ENCODE assay signal across 28 cellular contexts in genomic region chr5:138096363-138096762, GRCh38. TPM values are rescaled to one million over a fixed set of nuclear protein-coding genes. Genes with fewer than 3 reads are reported as not detected.
DNase-seq lines count a peak whose midpoint lies in the region; ATAC-seq and TF ChIP-seq lines count a peak whose summit lies in the region.
"Had no signal": no experiment of that assay in that cellular context is flagged by ENCODE, and none has a peak within 500 bp of the region (broad histone marks: within the 10 kb centered on the region; RNA-seq: fewer than 3 reads in every experiment).

No MANE protein-coding gene starts in this region.

- no peak overlapping the region for H3K4me3 Mint-ChIP-seq in activated CD8-positive, alpha-beta memory T cell treated with anti-CD3 and anti-CD28 coated beads, Interleukin-2, amount 10 ng/mL, durations not matched to agents 7 days and 5 days
- H3K4me3 Mint-ChIP-seq: B cell; brain; nephron; stimulated activated effector memory CD8-positive, alpha-beta T cell treated with anti-CD3 and anti-CD28 coated beads, Interleukin-12 subunit alpha, Interleukin-12 subunit beta, amount 100 ng/mL, for 72 hours had no signal

- H3K27ac ChIP-seq in RWPE2 (ENCODE audit: poor library complexity, severe bottlenecking) (no peak overlapping the region), brain microvascular endothelial cell (no peak overlapping the region)
- H3K27ac ChIP-seq: spleen, suprapubic skin had no signal

- no peaks in the 10 kb centered on the region for H3K36me3 ChIP-seq in RWPE2 (ENCODE audit: low read depth)
- no peaks in the 10 kb centered on the region for H3K36me3 ChIP-seq in brain microvascular endothelial cell (replicated peaks)
- H3K36me3 ChIP-seq: spleen, suprapubic skin had no signal

- H3K27ac Mint-ChIP-seq in activated CD8-positive, alpha-beta memory T cell treated with anti-CD3 and anti-CD28 coated beads, Interleukin-2, amount 10 ng/mL, durations not matched to agents 7 days and 5 days: peak overlapping the region; percentile 10
- H3K27ac Mint-ChIP-seq: B cell; brain; nephron; stimulated activated effector memory CD8-positive, alpha-beta T cell treated with anti-CD3 and anti-CD28 coated beads, Interleukin-12 subunit alpha, Interleukin-12 subunit beta, amount 100 ng/mL, for 72 hours had no signal

- no peaks in the 10 kb centered on the region for H3K4me1 ChIP-seq in RWPE2 (ENCODE audit: insufficient read depth, poor library complexity, severe bottlenecking)
- H3K4me1 ChIP-seq: spleen, suprapubic skin had no signal

- H3K9me3 Mint-ChIP-seq in activated CD8-positive, alpha-beta memory T cell treated with anti-CD3 and anti-CD28 coated beads, Interleukin-2, amount 10 ng/mL, durations not matched to agents 7 days and 5 days (ENCODE audit: low read depth): no peaks in the 10 kb centered on the region
- H3K9me3 Mint-ChIP-seq: brain; stimulated activated effector memory CD8-positive, alpha-beta T cell treated with anti-CD3 and anti-CD28 coated beads, Interleukin-12 subunit alpha, Interleukin-12 subunit beta, amount 100 ng/mL, for 72 hours had no signal

- TF ChIP-seq CTCF in RWPE2 (IDR thresholded peaks at IDR 0.05; ENCODE audit: poor library complexity, severe bottlenecking) (no peak), epithelial cell of esophagus (IDR thresholded peaks at IDR 0.05; ENCODE audit: insufficient read depth, low read depth, low read length, missing control alignments) (no peak), brain microvascular endothelial cell (IDR thresholded peaks at IDR 0.05; ENCODE audit: low read depth, low read length, missing control alignments) (no peak)

- ATAC-seq in activated CD8-positive, alpha-beta memory T cell treated with anti-CD3 and anti-CD28 coated beads, Interleukin-2, amount 10 ng/mL, durations not matched to agents 7 days and 5 days: peak; percentile 58
- ATAC-seq in RWPE2 (ENCODE audit: low read depth) (0 out of 3 replicates have a peak, but pooled peaks have one; percentile 40), GM18861 (IDR thresholded peaks at IDR 0.05; ENCODE audit: unreplicated experiment) (no peak)
- ATAC-seq: esophagus mucosa, left ventricle myocardium superior had no signal

- CTCF ChIA-PET in activated CD8-positive, alpha-beta memory T cell treated with anti-CD3 and anti-CD28 coated beads, Interleukin-2, amount 10 ng/mL, durations not matched to agents 7 days and 5 days (lab: Charles Lee): interaction anchor here (1.7 kb wide), 2 partner anchors 14 to 19 kb away, joined by 5 read pairs; no protein-coding TSS in a partner anchor

- in situ Hi-C loops in brain microvascular endothelial cell (cut with HindIII; ENCODE audit: low pct_ligation_motif_present, low sequenced_read_pairs): no loop called here

- H3K27me3 Mint-ChIP-seq in activated CD8-positive, alpha-beta memory T cell treated with anti-CD3 and anti-CD28 coated beads, Interleukin-2, amount 10 ng/mL, durations not matched to agents 7 days and 5 days: peaks cover 23% of the 10 kb centered on the region

- no peaks in the 10 kb centered on the region for H3K9me3 ChIP-seq in RWPE2 (ENCODE audit: severe bottlenecking)
- H3K9me3 ChIP-seq: spleen, suprapubic skin had no signal

- H3K27me3 ChIP-seq in RWPE2 (ENCODE audit: insufficient read depth, poor library complexity, severe bottlenecking) (no peaks in the 10 kb centered on the region), brain microvascular endothelial cell (replicated peaks) (peaks cover 2% of the 10 kb centered on the region)
- H3K27me3 ChIP-seq: suprapubic skin had no signal

- no peak for DNase-seq in activated CD8-positive, alpha-beta memory T cell treated with anti-CD3 and anti-CD28 coated beads, Interleukin-2, amount 10 ng/mL, durations not matched to agents 7 days and 5 days
- no peak for DNase-seq in activated CD8-positive, alpha-beta memory T cell treated with anti-CD3 and anti-CD28 coated beads, Interleukin-2, amount 50 U/mL, for 4 hours
- peak; percentile 30 for DNase-seq in Daoy (ENCODE audit: low read depth)
- no peak for DNase-seq in RWPE2 (ENCODE audit: low spot score)
- DNase-seq in epithelial cell of esophagus (ENCODE audit: low read depth): peak; percentile 9
- no peak for DNase-seq in brain microvascular endothelial cell
- DNase-seq in SW480 (ENCODE audit: low spot score): no peak
- DNase-seq: activated CD4-positive, CD25-positive, alpha-beta regulatory T cell; DND-41; effector memory CD4-positive, alpha-beta T cell; left ventricle myocardium superior; NCI-H1417 treated with DMSO at 0.1 percent for 48 hours; NCI-H82; stimulated activated CD4-positive, alpha-beta T cell treated with anti-CD3 and anti-CD28 coated beads, Interleukin-2, amount 100 ng/mL, for 48 hours had no signal

- peaks cover 27% of the 10 kb centered on the region for H3K4me1 Mint-ChIP-seq in activated CD8-positive, alpha-beta memory T cell treated with anti-CD3 and anti-CD28 coated beads, Interleukin-2, amount 10 ng/mL, durations not matched to agents 7 days and 5 days
- H3K4me1 Mint-ChIP-seq: brain had no signal

- no peak overlapping the region for H3K4me3 ChIP-seq in RWPE2 (ENCODE audit: severe bottlenecking)
- no peak overlapping the region for H3K4me3 ChIP-seq in epithelial cell of esophagus (ENCODE audit: low read length)
- H3K4me3 ChIP-seq in brain microvascular endothelial cell (ENCODE audit: low read depth, low read length): no peak overlapping the region
- H3K4me3 ChIP-seq: spleen, suprapubic skin had no signal

- H3K36me3 Mint-ChIP-seq in activated CD8-positive, alpha-beta memory T cell treated with anti-CD3 and anti-CD28 coated beads, Interleukin-2, amount 10 ng/mL, durations not matched to agents 7 days and 5 days: no peaks in the 10 kb centered on the region
- H3K36me3 Mint-ChIP-seq: brain; stimulated activated effector memory CD8-positive, alpha-beta T cell treated with anti-CD3 and anti-CD28 coated beads, Interleukin-12 subunit alpha, Interleukin-12 subunit beta, amount 100 ng/mL, for 72 hours had no signal

RNA-seq across cellular contexts. Expression of gene WNT8A, which starts 12.5 kb away (rescaled TPM):
- total RNA-seq in activated CD8-positive, alpha-beta memory T cell treated with anti-CD3 and anti-CD28 coated beads, Interleukin-2, amount 10 ng/mL, durations not matched to agents 7 days and 5 days: not detected
- total RNA-seq in Daoy (2014; rRNA removed; shearing (Covaris generic)): not detected in 2 replicates
- total RNA-seq: A673; activated CD8-positive, alpha-beta memory T cell treated with anti-CD3 and anti-CD28 coated beads for 36 hours; B cell; esophagus mucosa; left ventricle myocardium superior; LHCN-M2; OCI-LY7; osteocyte; suprapubic skin; urinary bladder had no signal

RNA-seq across cellular contexts. Expression of gene NME5, which starts 42.9 kb away (rescaled TPM):
- not detected for total RNA-seq in activated CD8-positive, alpha-beta memory T cell treated with anti-CD3 and anti-CD28 coated beads, Interleukin-2, amount 10 ng/mL, durations not matched to agents 7 days and 5 days
- total RNA-seq in Daoy (2014; rRNA removed; shearing (Covaris generic)): 0.29 TPM in 1 of 2 replicates, not detected in the other
- total RNA-seq: A673; activated CD8-positive, alpha-beta memory T cell treated with anti-CD3 and anti-CD28 coated beads for 36 hours; B cell; OCI-LY7 had no signal

Comparison
In these comparisons a context has a peak if more than half of its experiments do, and no peak if none do; other contexts are left out.
1. DNase-seq: peak in Daoy (single experiment) and epithelial cell of esophagus (single experiment); none in activated CD8-positive, alpha-beta memory T cell treated with anti-CD3 and anti-CD28 coated beads, Interleukin-2, amount 10 ng/mL, durations not matched to agents 7 days and 5 days (single experiment), activated CD8-positive, alpha-beta memory T cell treated with anti-CD3 and anti-CD28 coated beads, Interleukin-2, amount 50 U/mL, for 4 hours (single experiment), RWPE2 (single experiment), brain microvascular endothelial cell (single experiment) and SW480 (single experiment).